ENCODE assay signal across 1 cellular context in genomic region chr1:110634086-110634454, GRCh38.
TF ChIP-seq lines count a peak whose summit lies in the region.

No MANE protein-coding gene starts in this region.

TF ChIP-seq in IMR-90, 13 proteins besides CTCF, POLR2A, EP300 and RAD21:
- TF ChIP-seq RCOR1 (IDR thresholded peaks at IDR 0.05; ENCODE audit: insufficient replicate concordance, low read length) (no peak), NFE2L2 (IDR thresholded peaks at IDR 0.05; ENCODE audit: low read depth, low read length) (no peak), BHLHE40 (IDR thresholded peaks at IDR 0.05; ENCODE audit: low read depth, low read length) (no peak), CEBPB (IDR thresholded peaks at IDR 0.05; ENCODE audit: low read depth, low read length) (no peak), ELK1 (IDR thresholded peaks at IDR 0.05; ENCODE audit: borderline replicate concordance, low read depth, low read length) (no peak), USF2 (IDR thresholded peaks at IDR 0.05; ENCODE audit: low read depth, low read length) (no peak), MAZ (IDR thresholded peaks at IDR 0.05; ENCODE audit: borderline replicate concordance, low read depth, low read length) (no peak), MXI1 (IDR thresholded peaks at IDR 0.05; ENCODE audit: borderline replicate concordance, low read depth, low read length) (no peak), FOS (IDR thresholded peaks at IDR 0.05; ENCODE audit: low read depth, low read length) (no peak), CHD1 (IDR thresholded peaks at IDR 0.05; ENCODE audit: low read depth, low read length) (no peak), RFX5 (IDR thresholded peaks at IDR 0.05; ENCODE audit: low read depth, low read length) (no peak), MAFK (IDR thresholded peaks at IDR 0.05; ENCODE audit: low read depth, low read length) (no peak), SMC3 (IDR thresholded peaks at IDR 0.05; ENCODE audit: low read depth, low read length) (no peak)
